In genomic region chr2:27211943-27212625, GRCh38 we compare ENCODE assay signal across 1 cellular context.
TF ChIP-seq lines count a peak whose summit lies in the region.

Gene ATRAID, plus strand, starts transcription at chr2:27212041. Its CDS starts 328 bp downstream, at chr2:27212369.
Gene SLC5A6, minus strand, starts transcription at chr2:27212268. Its CDS starts 4,618 bp downstream, at chr2:27207650.

TF ChIP-seq in HepG2, 621 proteins besides CTCF, POLR2A, EP300 and RAD21 (continued from another document and continues in another):
- TF ChIP-seq TEF (CRISPR knock-in tag; IDR thresholded peaks at IDR 0.05) (no peak; the same call in 1 of the 2 replicates), RXRA (CRISPR knock-in tag; IDR thresholded peaks at IDR 0.05) (peak; percentile 72), HMGXB3 (CRISPR knock-in tag; IDR thresholded peaks at IDR 0.05; ENCODE audit: borderline replicate concordance) (peak; percentile 92), ARID5B (CRISPR knock-in tag; IDR thresholded peaks at IDR 0.05) (0 out of 2 replicates have a peak, but pooled peaks have one; percentile 52), BHLHE40 (IDR thresholded peaks at IDR 0.05; ENCODE audit: low read length) (0 out of 2 replicates have a peak, but pooled peaks have one; percentile 33), ZBTB25 (CRISPR knock-in tag; IDR thresholded peaks at IDR 0.05) (peak; percentile 69), PAX8 (CRISPR knock-in tag; IDR thresholded peaks at IDR 0.05; ENCODE audit: borderline replicate concordance) (no peak; the same call in 1 of the 2 replicates), ZNF513 (CRISPR knock-in tag; conservative IDR thresholded peaks at IDR 0.05) (no peak), ZNF709 (CRISPR knock-in tag; IDR thresholded peaks at IDR 0.05) (peak; percentile 87), NR2F1 (CRISPR knock-in tag; IDR thresholded peaks at IDR 0.05) (peak in 1 of 2 experiments; percentile 9; a peak in 3 of 4 replicates), ZNF878 (CRISPR knock-in tag; IDR thresholded peaks at IDR 0.05) (peak; percentile 84), ZNF367 (CRISPR knock-in tag; IDR thresholded peaks at IDR 0.05; ENCODE audit: borderline replicate concordance) (0 out of 2 replicates have a peak, but pooled peaks have one; percentile 19), MIXL1 (CRISPR knock-in tag; IDR thresholded peaks at IDR 0.05) (no peak), STAT5B (CRISPR knock-in tag; IDR thresholded peaks at IDR 0.05) (peak; percentile 74; the same call in 1 of the 2 replicates), ZNF383 (CRISPR knock-in tag; IDR thresholded peaks at IDR 0.05; ENCODE audit: borderline replicate concordance) (no peak; the same call in 1 of the 2 replicates), MBD4 (IDR thresholded peaks at IDR 0.05; ENCODE audit: borderline replicate concordance, low read length) (no peak), PCBP1 (IDR thresholded peaks at IDR 0.05; ENCODE audit: borderline replicate concordance, low read depth, low read length) (0 out of 2 replicates have a peak, but pooled peaks have one; percentile 29), BRCA1 (CRISPR knock-in tag; IDR thresholded peaks at IDR 0.05) (no peak; the same call in 1 of the 2 replicates), KAT2B (IDR thresholded peaks at IDR 0.05; ENCODE audit: borderline replicate concordance, low read depth, low read length) (no peak), CAMTA2 (CRISPR knock-in tag; IDR thresholded peaks at IDR 0.05; ENCODE audit: borderline replicate concordance) (no peak; the same call in 1 of the 2 replicates), MTF1 (CRISPR knock-in tag; IDR thresholded peaks at IDR 0.05) (peak; percentile 77), NCOA5 (CRISPR knock-in tag; IDR thresholded peaks at IDR 0.05) (no peak), TRIM22 (IDR thresholded peaks at IDR 0.05) (no peak), RAD51 (IDR thresholded peaks at IDR 0.05; ENCODE audit: borderline replicate concordance) (no peak), GLI4 (CRISPR knock-in tag; IDR thresholded peaks at IDR 0.05; ENCODE audit: borderline replicate concordance) (no peak; the same call in 1 of the 2 replicates), MEIS1 (CRISPR knock-in tag; IDR thresholded peaks at IDR 0.05; ENCODE audit: borderline replicate concordance) (no peak), ADNP (CRISPR knock-in tag; IDR thresholded peaks at IDR 0.05) (no peak)
- TF ChIP-seq, protein P1, sequence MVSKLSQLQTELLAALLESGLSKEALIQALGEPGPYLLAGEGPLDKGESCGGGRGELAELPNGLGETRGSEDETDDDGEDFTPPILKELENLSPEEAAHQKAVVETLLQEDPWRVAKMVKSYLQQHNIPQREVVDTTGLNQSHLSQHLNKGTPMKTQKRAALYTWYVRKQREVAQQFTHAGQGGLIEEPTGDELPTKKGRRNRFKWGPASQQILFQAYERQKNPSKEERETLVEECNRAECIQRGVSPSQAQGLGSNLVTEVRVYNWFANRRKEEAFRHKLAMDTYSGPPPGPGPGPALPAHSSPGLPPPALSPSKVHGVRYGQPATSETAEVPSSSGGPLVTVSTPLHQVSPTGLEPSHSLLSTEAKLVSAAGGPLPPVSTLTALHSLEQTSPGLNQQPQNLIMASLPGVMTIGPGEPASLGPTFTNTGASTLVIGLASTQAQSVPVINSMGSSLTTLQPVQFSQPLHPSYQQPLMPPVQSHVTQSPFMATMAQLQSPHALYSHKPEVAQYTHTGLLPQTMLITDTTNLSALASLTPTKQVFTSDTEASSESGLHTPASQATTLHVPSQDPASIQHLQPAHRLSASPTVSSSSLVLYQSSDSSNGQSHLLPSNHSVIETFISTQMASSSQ (IDR thresholded peaks at IDR 0.05; ENCODE audit: low read depth): no peak; the same call in 1 of the 2 replicates
- TF ChIP-seq, protein P1 (CRISPR knock-in tag; IDR thresholded peaks at IDR 0.05; ENCODE audit: borderline replicate concordance): peak; percentile 83; the same call in 1 of the 2 replicates
- TF ChIP-seq, protein P2, sequence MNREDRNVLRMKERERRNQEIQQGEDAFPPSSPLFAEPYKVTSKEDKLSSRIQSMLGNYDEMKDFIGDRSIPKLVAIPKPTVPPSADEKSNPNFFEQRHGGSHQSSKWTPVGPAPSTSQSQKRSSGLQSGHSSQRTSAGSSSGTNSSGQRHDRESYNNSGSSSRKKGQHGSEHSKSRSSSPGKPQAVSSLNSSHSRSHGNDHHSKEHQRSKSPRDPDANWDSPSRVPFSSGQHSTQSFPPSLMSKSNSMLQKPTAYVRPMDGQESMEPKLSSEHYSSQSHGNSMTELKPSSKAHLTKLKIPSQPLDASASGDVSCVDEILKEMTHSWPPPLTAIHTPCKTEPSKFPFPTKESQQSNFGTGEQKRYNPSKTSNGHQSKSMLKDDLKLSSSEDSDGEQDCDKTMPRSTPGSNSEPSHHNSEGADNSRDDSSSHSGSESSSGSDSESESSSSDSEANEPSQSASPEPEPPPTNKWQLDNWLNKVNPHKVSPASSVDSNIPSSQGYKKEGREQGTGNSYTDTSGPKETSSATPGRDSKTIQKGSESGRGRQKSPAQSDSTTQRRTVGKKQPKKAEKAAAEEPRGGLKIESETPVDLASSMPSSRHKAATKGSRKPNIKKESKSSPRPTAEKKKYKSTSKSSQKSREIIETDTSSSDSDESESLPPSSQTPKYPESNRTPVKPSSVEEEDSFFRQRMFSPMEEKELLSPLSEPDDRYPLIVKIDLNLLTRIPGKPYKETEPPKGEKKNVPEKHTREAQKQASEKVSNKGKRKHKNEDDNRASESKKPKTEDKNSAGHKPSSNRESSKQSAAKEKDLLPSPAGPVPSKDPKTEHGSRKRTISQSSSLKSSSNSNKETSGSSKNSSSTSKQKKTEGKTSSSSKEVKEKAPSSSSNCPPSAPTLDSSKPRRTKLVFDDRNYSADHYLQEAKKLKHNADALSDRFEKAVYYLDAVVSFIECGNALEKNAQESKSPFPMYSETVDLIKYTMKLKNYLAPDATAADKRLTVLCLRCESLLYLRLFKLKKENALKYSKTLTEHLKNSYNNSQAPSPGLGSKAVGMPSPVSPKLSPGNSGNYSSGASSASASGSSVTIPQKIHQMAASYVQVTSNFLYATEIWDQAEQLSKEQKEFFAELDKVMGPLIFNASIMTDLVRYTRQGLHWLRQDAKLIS (CRISPR knock-in tag; IDR thresholded peaks at IDR 0.05): no peak
- TF ChIP-seq, protein P3, sequence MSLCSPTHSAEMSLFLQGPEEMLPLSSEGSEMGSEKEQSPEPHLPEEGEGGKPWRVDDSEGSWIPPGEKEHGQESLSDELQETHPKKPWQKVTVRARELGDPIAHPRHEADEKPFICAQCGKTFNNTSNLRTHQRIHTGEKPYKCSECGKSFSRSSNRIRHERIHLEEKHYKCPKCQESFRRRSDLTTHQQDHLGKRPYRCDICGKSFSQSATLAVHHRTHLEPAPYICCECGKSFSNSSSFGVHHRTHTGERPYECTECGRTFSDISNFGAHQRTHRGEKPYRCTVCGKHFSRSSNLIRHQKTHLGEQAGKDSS (CRISPR knock-in tag; IDR thresholded peaks at IDR 0.05; ENCODE audit: borderline replicate concordance, low read depth): no peak; the same call in 1 of the 2 replicates
